ENCODE assay signal across 25 cellular contexts in genomic region chr9:114518120-114518519, GRCh38.
"Had no signal": no experiment of that assay in that cellular context is flagged by ENCODE, and none has a peak within 500 bp of the region (broad histone marks: within the 10 kb centered on the region; RNA-seq: fewer than 3 reads in every experiment).

No MANE protein-coding gene starts in this region.

- H3K4me3 Mint-ChIP-seq: activated naive CD4-positive, alpha-beta T cell treated with anti-CD3 and anti-CD28 coated beads for 36 hours; activated naive CD8-positive, alpha-beta T cell treated with anti-CD3 and anti-CD28 coated beads, Interleukin-2, amount 10 ng/mL, durations not matched to agents 7 days and 5 days; activated T-cell treated with anti-CD3 and anti-CD28 coated beads, Interleukin-2, amount 50 U/mL, for 72 hours; central memory CD8-positive, alpha-beta T cell; endodermal cell; neural progenitor cell; type B pancreatic cell had no signal

- H3K27ac ChIP-seq: breast epithelium, esophagus squamous epithelium, gastroesophageal sphincter, neural progenitor cell, thoracic aorta, vagina had no signal

- H3K36me3 Mint-ChIP-seq: activated naive CD8-positive, alpha-beta T cell treated with anti-CD3 and anti-CD28 coated beads, Interleukin-2, amount 10 ng/mL, durations not matched to agents 7 days and 5 days; neural progenitor cell; type B pancreatic cell had no signal

- H3K27me3 ChIP-seq: breast epithelium, neural progenitor cell, vagina had no signal

- H3K4me3 ChIP-seq: breast epithelium, esophagus squamous epithelium, gastroesophageal sphincter, heart left ventricle, mucosa of descending colon, neural progenitor cell, thoracic aorta, vagina had no signal

- H3K9me3 ChIP-seq: breast epithelium, esophagus squamous epithelium, gastroesophageal sphincter, heart left ventricle, mucosa of descending colon, thoracic aorta, vagina had no signal

- DNase-seq: activated CD4-positive, alpha-beta T cell treated with anti-CD3 and anti-CD28 coated beads, Interleukin-2, amount 50 U/mL, for 48 hours; activated effector memory CD4-positive, alpha-beta T cell treated with Interleukin-2 at 50 U/mL for 16 hours; activated naive CD4-positive, alpha-beta T cell treated with anti-CD3 and anti-CD28 coated beads for 36 hours; activated naive CD8-positive, alpha-beta T cell treated with anti-CD3 and anti-CD28 coated beads, Interleukin-2, amount 10 ng/mL, durations not matched to agents 7 days and 5 days; activated T-cell treated with anti-CD3 and anti-CD28 coated beads, Interleukin-2, amount 50 U/mL, for 72 hours; amniotic stem cell; esophagus squamous epithelium; islet precursor cell; left colon; mesendoderm; stimulated activated CD4-positive, alpha-beta T cell treated with anti-CD3 and anti-CD28 coated beads, Interleukin-2, amount 100 ng/mL, for 48 hours; stimulated activated CD8-positive, alpha-beta memory T cell treated with anti-CD3 and anti-CD28 coated beads, Interleukin-4, amount 100 ng/mL, for 48 hours; stimulated activated naive CD4-positive, alpha-beta T cell treated with Interleukin-2 at 50 U/mL for 16 hours; T-helper 9 cell had no signal

- H3K36me3 ChIP-seq: breast epithelium, esophagus squamous epithelium, gastroesophageal sphincter, heart left ventricle, neural progenitor cell, thoracic aorta, vagina had no signal

- ATAC-seq: activated T-cell treated with anti-CD3 and anti-CD28 coated beads, Interleukin-2, amount 50 U/mL, for 72 hours; gastroesophageal sphincter; left colon; sciatic nerve had no signal

- H3K4me1 ChIP-seq: breast epithelium, esophagus squamous epithelium, gastroesophageal sphincter, vagina had no signal

- H3K9me3 Mint-ChIP-seq: activated naive CD4-positive, alpha-beta T cell treated with anti-CD3 and anti-CD28 coated beads for 36 hours; activated naive CD8-positive, alpha-beta T cell treated with anti-CD3 and anti-CD28 coated beads, Interleukin-2, amount 10 ng/mL, durations not matched to agents 7 days and 5 days; activated T-cell treated with anti-CD3 and anti-CD28 coated beads, Interleukin-2, amount 50 U/mL, for 72 hours; central memory CD8-positive, alpha-beta T cell; endodermal cell; neural progenitor cell; type B pancreatic cell had no signal

- H3K27ac Mint-ChIP-seq: activated naive CD4-positive, alpha-beta T cell treated with anti-CD3 and anti-CD28 coated beads for 36 hours; activated naive CD8-positive, alpha-beta T cell treated with anti-CD3 and anti-CD28 coated beads, Interleukin-2, amount 10 ng/mL, durations not matched to agents 7 days and 5 days; activated T-cell treated with anti-CD3 and anti-CD28 coated beads, Interleukin-2, amount 50 U/mL, for 72 hours; endodermal cell; neural progenitor cell; type B pancreatic cell had no signal
